14 cellular contexts compared by ENCODE assay signal in the genomic region with DNA sequence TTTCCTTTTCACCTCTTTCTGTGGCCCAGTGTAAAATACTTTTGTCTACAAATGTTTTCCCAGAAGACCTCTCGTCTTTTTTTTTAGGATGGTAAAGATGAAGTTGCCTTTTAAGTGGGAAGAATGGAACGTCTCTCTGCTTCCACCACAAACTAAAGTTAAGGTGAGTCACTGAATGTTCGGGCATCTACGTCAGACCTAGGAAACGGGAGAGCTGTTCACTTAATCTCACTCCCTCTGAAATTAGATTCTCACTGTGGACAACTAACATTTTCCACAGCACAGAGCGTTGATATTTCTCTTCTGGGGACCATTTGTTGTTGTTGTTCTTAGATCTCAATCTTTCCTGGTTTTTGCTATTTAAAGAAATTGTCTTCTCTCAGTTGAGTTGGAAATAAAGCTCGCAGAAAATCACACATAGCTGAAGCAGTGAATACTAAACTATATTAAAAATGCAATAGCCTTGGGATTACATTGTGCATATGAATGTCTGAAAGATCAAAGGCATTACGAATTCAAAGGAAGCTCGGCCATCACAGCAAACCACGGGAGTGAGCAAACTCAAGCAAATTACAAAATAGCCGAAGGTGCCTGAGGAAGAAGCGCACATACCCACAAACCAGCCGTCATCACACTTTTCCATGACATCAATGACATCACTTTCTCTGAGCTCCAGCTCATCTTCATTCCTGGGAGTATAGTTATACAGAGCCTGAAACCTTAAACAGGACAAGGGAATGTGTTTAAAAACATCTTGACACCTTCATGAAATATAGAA. TPM values are rescaled to one million over a fixed set of nuclear protein-coding genes. Genes with fewer than 3 reads are reported as not detected.
DNase-seq lines count a peak whose midpoint lies in the region; ATAC-seq and TF ChIP-seq lines count a peak whose summit lies in the region.
"Had no signal": no experiment of that assay in that cellular context is flagged by ENCODE, and none has a peak within 500 bp of the region (broad histone marks: within the 10 kb centered on the region; RNA-seq: fewer than 3 reads in every experiment).

No MANE protein-coding gene starts in this region.

- TF ChIP-seq POLR2A in gastroesophageal sphincter (IDR thresholded peaks at IDR 0.05) = no peak

- DNase-seq in activated naive CD8-positive, alpha-beta T cell treated with anti-CD3 and anti-CD28 coated beads for 36 hours = no peak
- DNase-seq in thoracic aorta (ENCODE audit: low spot score) (no peak), HCEC 1CT (no peak), Kasumi-1 (lab: John Stamatoyannopoulos, UW) (no peak)
- no peak for DNase-seq in stimulated activated CD4-positive, alpha-beta T cell treated with anti-CD3 and anti-CD28 coated beads, Interleukin-12 subunit alpha, Interleukin-12 subunit beta, amount 100 ng/mL, for 4 hours
- DNase-seq: activated T-cell treated with anti-CD3 and anti-CD28 coated beads for 4 hours, Calu3, occipital lobe had no signal

- H3K4me3 Mint-ChIP-seq in activated naive CD8-positive, alpha-beta T cell = peak overlapping the region; percentile 12
- no peak overlapping the region for H3K4me3 Mint-ChIP-seq in activated naive CD8-positive, alpha-beta T cell treated with anti-CD3 and anti-CD28 coated beads for 36 hours
- peak overlapping the region; percentile 17 for H3K4me3 Mint-ChIP-seq in activated T-helper 17 cell treated with anti-CD3 and anti-CD28 coated beads, Interleukin-2, amount 50 U/mL, for 72 hours

- H3K4me1 ChIP-seq in gastroesophageal sphincter (peaks cover 7 to 40% (median 20%) of the 10 kb centered on the region in 3 donors), thoracic aorta (ENCODE audit: control insufficient read depth in 1 of 2, low read depth in 2 of 2) (peaks cover 12 to 34% of the 10 kb centered on the region in 2 donors)
- H3K4me1 ChIP-seq: tibial nerve had no signal

- H3K4me1 Mint-ChIP-seq in activated naive CD8-positive, alpha-beta T cell (ENCODE audit: low read depth) = peaks cover 16% of the 10 kb centered on the region
- peaks cover 13% of the 10 kb centered on the region for H3K4me1 Mint-ChIP-seq in activated naive CD8-positive, alpha-beta T cell treated with anti-CD3 and anti-CD28 coated beads for 36 hours
- peaks cover 11% of the 10 kb centered on the region for H3K4me1 Mint-ChIP-seq in activated T-helper 17 cell treated with anti-CD3 and anti-CD28 coated beads, Interleukin-2, amount 50 U/mL, for 72 hours

- H3K27ac ChIP-seq in gastroesophageal sphincter (peak overlapping the region in 3 of 4 donors; percentile 54 to 88 (median 55)), thoracic aorta (peak overlapping the region; percentile 65 to 72)
- H3K27ac ChIP-seq: tibial nerve had no signal

- no peaks in the 10 kb centered on the region for H3K9me3 Mint-ChIP-seq in activated naive CD8-positive, alpha-beta T cell (ENCODE audit: low read depth)
- no peaks in the 10 kb centered on the region for H3K9me3 Mint-ChIP-seq in activated naive CD8-positive, alpha-beta T cell treated with anti-CD3 and anti-CD28 coated beads for 36 hours
- H3K9me3 Mint-ChIP-seq in activated T-helper 17 cell treated with anti-CD3 and anti-CD28 coated beads, Interleukin-2, amount 50 U/mL, for 72 hours = no peaks in the 10 kb centered on the region

- H3K9me3 ChIP-seq in gastroesophageal sphincter (no peaks in the 10 kb centered on the region), thoracic aorta (no peaks in the 10 kb centered on the region)
- H3K9me3 ChIP-seq: tibial nerve had no signal

- no peak for ATAC-seq in activated T-helper 17 cell treated with anti-CD3 and anti-CD28 coated beads, Interleukin-2, amount 50 U/mL, for 72 hours (replicated peaks)
- ATAC-seq in gastroesophageal sphincter (peak; percentile 36), thoracic aorta (ENCODE audit: insufficient number of reproducible peaks, low FRiP score, low read depth) (peak; percentile 57)

- peaks cover 25% of the 10 kb centered on the region for H3K27me3 Mint-ChIP-seq in activated naive CD8-positive, alpha-beta T cell
- H3K27me3 Mint-ChIP-seq in activated naive CD8-positive, alpha-beta T cell treated with anti-CD3 and anti-CD28 coated beads for 36 hours = peaks cover 72% of the 10 kb centered on the region
- peaks cover 37% of the 10 kb centered on the region for H3K27me3 Mint-ChIP-seq in activated T-helper 17 cell treated with anti-CD3 and anti-CD28 coated beads, Interleukin-2, amount 50 U/mL, for 72 hours

- 53 to 88% methylated on average over 11 to 13 of the region's 13 CpGs for WGBS in gastroesophageal sphincter (ENCODE audit: low coverage in 1 of 2), 2 donors

- no peak for TF ChIP-seq CTCF in gastroesophageal sphincter (IDR thresholded peaks at IDR 0.05)
- no peak for TF ChIP-seq CTCF in thoracic aorta (IDR thresholded peaks at IDR 0.05)

- peak overlapping the region; percentile 70 for H3K27ac Mint-ChIP-seq in activated naive CD8-positive, alpha-beta T cell
- no peak overlapping the region for H3K27ac Mint-ChIP-seq in activated naive CD8-positive, alpha-beta T cell treated with anti-CD3 and anti-CD28 coated beads for 36 hours
- peak overlapping the region; percentile 9 for H3K27ac Mint-ChIP-seq in activated T-helper 17 cell treated with anti-CD3 and anti-CD28 coated beads, Interleukin-2, amount 50 U/mL, for 72 hours

- TF ChIP-seq EP300 in gastroesophageal sphincter (IDR thresholded peaks at IDR 0.05) = no peak

- H3K36me3 Mint-ChIP-seq in activated naive CD8-positive, alpha-beta T cell = no peaks in the 10 kb centered on the region
- peaks cover 12% of the 10 kb centered on the region for H3K36me3 Mint-ChIP-seq in activated naive CD8-positive, alpha-beta T cell treated with anti-CD3 and anti-CD28 coated beads for 36 hours
- no peaks in the 10 kb centered on the region for H3K36me3 Mint-ChIP-seq in activated T-helper 17 cell treated with anti-CD3 and anti-CD28 coated beads, Interleukin-2, amount 50 U/mL, for 72 hours (ENCODE audit: low read depth)

- peaks cover 0 to 18% of the 10 kb centered on the region in 2 donors for H3K36me3 ChIP-seq in gastroesophageal sphincter
- peaks cover 6% of the 10 kb centered on the region for H3K36me3 ChIP-seq in thoracic aorta

- H3K27me3 ChIP-seq in gastroesophageal sphincter (no peaks in the 10 kb centered on the region), thoracic aorta (replicated peaks; ENCODE audit: insufficient read depth) (no peaks in the 10 kb centered on the region)
- H3K27me3 ChIP-seq: tibial nerve had no signal

- no peak overlapping the region for H3K4me3 ChIP-seq in gastroesophageal sphincter
- H3K4me3 ChIP-seq in thoracic aorta = no peak overlapping the region
- H3K4me3 ChIP-seq: lung, tibial nerve had no signal

RNA-seq across cellular contexts. Expression of a gene that starts 53.9 kb away (rescaled TPM):
- total RNA-seq in activated naive CD8-positive, alpha-beta T cell treated with anti-CD3 and anti-CD28 coated beads for 36 hours = not detected
- not detected for total RNA-seq in activated T-helper 17 cell treated with anti-CD3 and anti-CD28 coated beads, Interleukin-2, amount 50 U/mL, for 72 hours
- total RNA-seq in gastroesophageal sphincter (1,000 to 10,000 TPM; 1,505 to 2,123 (median 1,752) TPM), thoracic aorta (1,000 to 10,000 TPM in 1 of 2 donors, 100 to 1,000 TPM in 1; 835 to 1,176 TPM)
- total RNA-seq: A673 had no signal

Comparison
In these comparisons a context has a peak if more than half of its experiments do, and no peak if none do; other contexts are left out.
1. RNA of a gene that starts 53.9 kb away (total RNA-seq): 1,505 to 2,123 TPM in gastroesophageal sphincter and 835 to 1,176 TPM in thoracic aorta; not detected in activated T-helper 17 cell treated with anti-CD3 and anti-CD28 coated beads, Interleukin-2, amount 50 U/mL, for 72 hours and not detected in activated naive CD8-positive, alpha-beta T cell treated with anti-CD3 and anti-CD28 coated beads for 36 hours; every median in the first group is over 100 times any median in the second.